In genomic region chr2:66041902-66042657, GRCh38 we compare ENCODE assay signal across 1 cellular context.
TF ChIP-seq lines count a peak whose summit lies in the region.

No MANE protein-coding gene starts in this region.

TF ChIP-seq in GM12878, 131 proteins besides CTCF, POLR2A, EP300 and RAD21:
- TF ChIP-seq, protein P1, sequence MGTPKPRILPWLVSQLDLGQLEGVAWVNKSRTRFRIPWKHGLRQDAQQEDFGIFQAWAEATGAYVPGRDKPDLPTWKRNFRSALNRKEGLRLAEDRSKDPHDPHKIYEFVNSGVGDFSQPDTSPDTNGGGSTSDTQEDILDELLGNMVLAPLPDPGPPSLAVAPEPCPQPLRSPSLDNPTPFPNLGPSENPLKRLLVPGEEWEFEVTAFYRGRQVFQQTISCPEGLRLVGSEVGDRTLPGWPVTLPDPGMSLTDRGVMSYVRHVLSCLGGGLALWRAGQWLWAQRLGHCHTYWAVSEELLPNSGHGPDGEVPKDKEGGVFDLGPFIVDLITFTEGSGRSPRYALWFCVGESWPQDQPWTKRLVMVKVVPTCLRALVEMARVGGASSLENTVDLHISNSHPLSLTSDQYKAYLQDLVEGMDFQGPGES (IDR thresholded peaks at IDR 0.05) = no peak
- TF ChIP-seq POU2F2 (IDR thresholded peaks at IDR 0.05; ENCODE audit: borderline replicate concordance, low read depth, low read length) (no peak), ZZZ3 (IDR thresholded peaks at IDR 0.05; ENCODE audit: control insufficient read depth, insufficient read length, low read depth) (no peak), GABPA (IDR thresholded peaks at IDR 0.05; ENCODE audit: low read depth) (no peak), ESRRA (IDR thresholded peaks at IDR 0.05; ENCODE audit: low read length) (no peak), SPI1 (IDR thresholded peaks at IDR 0.05; ENCODE audit: borderline replicate concordance, insufficient read depth, low read depth, low read length) (no peak), BACH1 (IDR thresholded peaks at IDR 0.05; ENCODE audit: borderline replicate concordance) (no peak), ZBTB4 (CRISPR knock-in tag; IDR thresholded peaks at IDR 0.05) (no peak), RELA (IDR thresholded peaks at IDR 0.05; ENCODE audit: borderline replicate concordance, partially characterized antibody) (no peak), KAT2A (conservative IDR thresholded peaks at IDR 0.05; ENCODE audit: control insufficient read depth, low read depth, low read length) (no peak), MAX (IDR thresholded peaks at IDR 0.05; ENCODE audit: low read depth, low read length) (no peak), SKIL (IDR thresholded peaks at IDR 0.05; ENCODE audit: low read depth, poor library complexity, severe bottlenecking) (no peak)
